In the genomic region with DNA sequence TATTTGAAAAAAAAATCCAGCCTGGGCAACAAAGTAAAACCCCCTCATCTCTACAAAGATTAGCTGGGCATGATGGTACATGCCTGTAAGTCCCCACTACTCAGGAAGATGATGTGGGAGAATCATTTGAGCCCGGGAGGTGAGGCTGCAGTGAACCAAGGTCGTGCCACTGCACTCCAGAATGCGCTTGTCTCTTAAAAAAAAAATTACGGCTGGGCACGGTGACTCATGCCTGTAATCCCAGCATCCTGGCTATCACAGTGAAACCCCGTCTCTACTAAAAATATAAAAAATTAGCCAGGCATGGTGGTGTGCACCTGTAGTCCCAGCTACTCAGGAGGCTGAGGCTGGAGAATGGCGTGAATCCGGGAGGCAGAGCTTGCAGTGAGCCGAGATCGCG, we compare ENCODE assay signal across 7 cellular contexts. TPM values are rescaled to one million over a fixed set of nuclear protein-coding genes. Genes with fewer than 3 reads are reported as not detected.
DNase-seq lines count a peak whose midpoint lies in the region; ATAC-seq and TF ChIP-seq lines count a peak whose summit lies in the region.
"Not testable (repeated sequence)": the region's sequence is repeated elsewhere in the genome, so short reads cannot be mapped to it uniquely, and the experiment has no call there.

No MANE protein-coding gene starts in this region.

- intact Hi-C loops in PC-3 (cut with micrococcal nuclease) = not testable (repeated sequence)
- intact Hi-C loops in sciatic nerve (cut with DNase I) = loop anchor here (10.0 kb wide), 1 partner anchor 123 kb away; no protein-coding TSS in a partner anchor

- H3K9me3 Mint-ChIP-seq in activated T-cell treated with anti-CD3 and anti-CD28 coated beads, Interleukin-2, amount 50 U/mL, for 72 hours = not testable (repeated sequence)

- not testable (repeated sequence) for H3K4me3 Mint-ChIP-seq in T-helper 17 cell; activated T-cell treated with anti-CD3 and anti-CD28 coated beads, Interleukin-2, amount 50 U/mL, for 72 hours

- not testable (repeated sequence) for H3F3A ChIP-seq in PC-3 (ENCODE audit: low read length, unreplicated experiment)

- not testable (repeated sequence) for H3K27me3 ChIP-seq in PC-3 (ENCODE audit: low read length)

- not testable (repeated sequence) for H3K4me2 ChIP-seq in PC-3 (ENCODE audit: low read length)

- not testable (repeated sequence) for H3K4me3 ChIP-seq in PC-3 (ENCODE audit: low read length); epithelial cell of esophagus (ENCODE audit: low read length)

- peaks cover 11% of the 10 kb centered on the region; the same call in 1 of the 2 replicates for H3K4me1 ChIP-seq in PC-3 (ENCODE audit: insufficient read depth, low read length)

- TF ChIP-seq CTCF in PC-3 (conservative IDR thresholded peaks at IDR 0.05; ENCODE audit: low read depth, low read length); epithelial cell of esophagus (IDR thresholded peaks at IDR 0.05; ENCODE audit: insufficient read depth, low read depth, low read length, missing control alignments): not testable (repeated sequence)

- BruUV-seq in PC-3 (replicated peaks; lab: Mats Ljungman, UMichigan) = not testable (repeated sequence)

- H3K27ac ChIP-seq in PC-3 (ENCODE audit: low read length) = not testable (repeated sequence)

- CTCF ChIA-PET in PC-3 (lab: Charles Lee) = not testable (repeated sequence)

- DNase-seq in Daoy (ENCODE audit: low read depth) (peak; percentile 13), HT1080 (ENCODE audit: low read depth) (peak; percentile 63), PC-3 (peak; percentile 24), epithelial cell of esophagus (ENCODE audit: low read depth) (peak; percentile 15), sciatic nerve (ENCODE audit: low spot score) (peak; percentile 14)
- DNase-seq in T-helper 17 cell; activated T-cell treated with anti-CD3 and anti-CD28 coated beads, Interleukin-2, amount 50 U/mL, for 72 hours: not testable (repeated sequence)

- H3K36me3 ChIP-seq in PC-3 (ENCODE audit: low read depth, low read length) = not testable (repeated sequence)

- not testable (repeated sequence) for H3K9me3 ChIP-seq in PC-3 (ENCODE audit: low read length); T-helper 17 cell (ENCODE audit: control insufficient read depth, low read length, poor library complexity, severe bottlenecking)

- H4K20me1 ChIP-seq in PC-3 (ENCODE audit: low read length) = not testable (repeated sequence)

- peaks cover 16% of the 10 kb centered on the region for H3K79me2 ChIP-seq in PC-3 (ENCODE audit: low read length)

- not testable (repeated sequence) for H3K36me3 Mint-ChIP-seq in T-helper 17 cell (ENCODE audit: low read depth)
- H3K36me3 Mint-ChIP-seq in activated T-cell treated with anti-CD3 and anti-CD28 coated beads, Interleukin-2, amount 50 U/mL, for 72 hours (ENCODE audit: insufficient read depth in 2 of 2) = peaks cover 8 to 26% of the 10 kb centered on the region in 2 donors

- not testable (repeated sequence) for H3K9me2 ChIP-seq in PC-3 (replicated peaks; ENCODE audit: low read length)

- H3K27ac Mint-ChIP-seq in T-helper 17 cell = peak overlapping the region; percentile 6
- peak overlapping the region; percentile 73 for H3K27ac Mint-ChIP-seq in activated T-cell treated with anti-CD3 and anti-CD28 coated beads, Interleukin-2, amount 50 U/mL, for 72 hours

- not testable (repeated sequence) for H2AFZ ChIP-seq in PC-3 (ENCODE audit: low read length)

- peaks cover 25% of the 10 kb centered on the region for H3K4me1 Mint-ChIP-seq in T-helper 17 cell
- peaks cover 52% of the 10 kb centered on the region for H3K4me1 Mint-ChIP-seq in activated T-cell treated with anti-CD3 and anti-CD28 coated beads, Interleukin-2, amount 50 U/mL, for 72 hours (ENCODE audit: low read depth)

- H3K9ac ChIP-seq in PC-3 (ENCODE audit: low read length) = not testable (repeated sequence)

- POLR2A ChIA-PET in PC-3 (lab: Charles Lee; ENCODE audit: unreplicated experiment) = not testable (repeated sequence)

- not testable (repeated sequence) for H3K27me3 Mint-ChIP-seq in T-helper 17 cell; activated T-cell treated with anti-CD3 and anti-CD28 coated beads, Interleukin-2, amount 50 U/mL, for 72 hours (ENCODE audit: low read depth)

- peak; percentile 14; the same call in 1 of the 2 replicates for ATAC-seq in PC-3
- ATAC-seq in T-helper 17 cell; activated T-cell treated with anti-CD3 and anti-CD28 coated beads, Interleukin-2, amount 50 U/mL, for 72 hours (replicated peaks in 1 of 2); sciatic nerve: not testable (repeated sequence)

RNA-seq across cellular contexts. Expression of a gene that starts 4.4 kb away (rescaled TPM):
- 27.2 and 48.3 TPM in 2 replicates for total RNA-seq in Daoy (2014; rRNA removed; shearing (Covaris generic))
- total RNA-seq in HT1080 (2014; rRNA removed; shearing (Covaris generic)) = 37.2 and 44.2 TPM in 2 replicates
- 72.1 and 80.6 TPM in 2 replicates for polyA plus RNA-seq in HT1080 (2015; cell fraction: cytosol; rRNA removed)
- 19.6 and 26.2 TPM in 2 replicates for polyA plus RNA-seq in HT1080 (2015; cell fraction: nucleus; rRNA removed)
- total RNA-seq in PC-3 (2014; rRNA removed) (19.2 and 23.9 TPM in 2 replicates), T-helper 17 cell (10 to 100 TPM; 69.5 to 85.7 TPM), sciatic nerve (76.1 TPM)
- 100 to 1,000 TPM; 183 to 197 TPM for total RNA-seq in activated T-cell treated with anti-CD3 and anti-CD28 coated beads, Interleukin-2, amount 50 U/mL, for 72 hours

RNA-seq across cellular contexts. Expression of a gene that starts 4.7 kb away (rescaled TPM):
- 16.5 and 24.6 TPM in 2 replicates for total RNA-seq in Daoy (2014; rRNA removed; shearing (Covaris generic))
- 17.4 and 24.3 TPM in 2 replicates for total RNA-seq in HT1080 (2014; rRNA removed; shearing (Covaris generic))
- 26.4 and 28.3 TPM in 2 replicates for polyA plus RNA-seq in HT1080 (2015; cell fraction: cytosol; rRNA removed)
- polyA plus RNA-seq in HT1080 (2015; cell fraction: nucleus; rRNA removed) = 35.2 and 46.8 TPM in 2 replicates
- total RNA-seq in PC-3 (2014; rRNA removed) = 15.7 and 24.3 TPM in 2 replicates
- total RNA-seq in T-helper 17 cell = 10 to 100 TPM; 14.0 to 14.6 TPM
- total RNA-seq in activated T-cell treated with anti-CD3 and anti-CD28 coated beads, Interleukin-2, amount 50 U/mL, for 72 hours = 10 to 100 TPM; 81.2 to 84.3 TPM
- total RNA-seq in sciatic nerve = 37.4 TPM
